12 cellular contexts compared by ENCODE assay signal in the genomic region with DNA sequence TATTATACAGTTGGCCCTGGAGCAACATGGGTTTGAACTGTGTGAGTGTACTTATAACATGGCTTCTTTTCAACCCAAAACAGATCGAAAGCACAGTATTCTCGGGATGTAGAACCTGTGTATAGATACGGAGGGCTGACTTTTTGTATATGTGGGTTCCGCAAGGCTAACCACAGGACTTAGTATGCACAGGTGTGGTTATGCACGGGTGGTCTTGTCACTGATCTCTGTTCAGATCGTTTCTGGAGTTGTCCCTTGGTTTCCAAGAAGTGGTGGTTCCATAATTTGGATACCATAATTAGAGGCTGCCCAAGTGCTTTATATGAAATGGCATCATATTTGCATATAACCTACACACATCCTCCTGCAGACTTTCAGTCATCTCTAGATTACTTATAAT. TPM values are rescaled to one million over a fixed set of nuclear protein-coding genes. Genes with fewer than 3 reads are reported as not detected.
DNase-seq lines count a peak whose midpoint lies in the region; ATAC-seq and TF ChIP-seq lines count a peak whose summit lies in the region.
"Had no signal": no experiment of that assay in that cellular context is flagged by ENCODE, and none has a peak within 500 bp of the region (broad histone marks: within the 10 kb centered on the region; RNA-seq: fewer than 3 reads in every experiment).

No MANE protein-coding gene starts in this region.

- CTCF ChIA-PET in activated CD4-positive, alpha-beta memory T cell treated with anti-CD3 and anti-CD28 coated beads for 36 hours (lab: Charles Lee), result no interaction called here

- peak overlapping the region; percentile 4 for H3K27ac Mint-ChIP-seq in activated CD4-positive, alpha-beta memory T cell treated with anti-CD3 and anti-CD28 coated beads for 36 hours

- H3K4me1 Mint-ChIP-seq in activated CD4-positive, alpha-beta memory T cell treated with anti-CD3 and anti-CD28 coated beads for 36 hours (ENCODE audit: low read depth), result peaks cover 48% of the 10 kb centered on the region

- TF ChIP-seq CTCF in GM13977 (IDR thresholded peaks at IDR 0.05; ENCODE audit: extremely low read depth, insufficient read depth, missing control alignments) (no peak), GM10266 (IDR thresholded peaks at IDR 0.05; ENCODE audit: control insufficient read depth, insufficient read depth, low read depth, missing control alignments) (no peak)

- in situ Hi-C loops in GM13977 (cut with MboI; ENCODE audit: low pct_unique_long_range_greater_than_20kb, low sequenced_read_pairs, unreplicated experiment), result no loop called here

- no peak overlapping the region for H3K4me3 Mint-ChIP-seq in activated CD4-positive, alpha-beta memory T cell treated with anti-CD3 and anti-CD28 coated beads for 36 hours

- DNase-seq in GM13977 (ENCODE audit: low spot score) (peak; percentile 47), GM10266 (ENCODE audit: extremely low spot score) (no peak), T1000 (lab: John Stamatoyannopoulos, UW) (no peak), NCI-H2107 (lab: John Stamatoyannopoulos, UW) (no peak), NOMO-1 treated with dmso at 0.1 percent for 144 hours (lab: John Stamatoyannopoulos, UW; ENCODE audit: unreplicated experiment) (no peak)
- peak; percentile 13 for DNase-seq in activated CD4-positive, alpha-beta memory T cell treated with anti-CD3 and anti-CD28 coated beads for 36 hours
- DNase-seq: glutamatergic neuron, NCI-H1092 treated with DMSO at 0.1 percent for 48 hours had no signal

- intact Hi-C loops in activated CD4-positive, alpha-beta memory T cell treated with anti-CD3 and anti-CD28 coated beads for 36 hours (cut with micrococcal nuclease), result loop anchor here (5.0 kb wide), 1 partner anchor 68 kb away; no protein-coding TSS in a partner anchor

- peaks cover 10% of the 10 kb centered on the region for H3K9me3 Mint-ChIP-seq in activated CD4-positive, alpha-beta memory T cell treated with anti-CD3 and anti-CD28 coated beads for 36 hours

- H3K27me3 Mint-ChIP-seq in activated CD4-positive, alpha-beta memory T cell treated with anti-CD3 and anti-CD28 coated beads for 36 hours, result no peaks in the 10 kb centered on the region

- H3K36me3 Mint-ChIP-seq in activated CD4-positive, alpha-beta memory T cell treated with anti-CD3 and anti-CD28 coated beads for 36 hours, result peaks cover 33% of the 10 kb centered on the region

- POLR2A ChIA-PET in activated CD4-positive, alpha-beta memory T cell treated with anti-CD3 and anti-CD28 coated beads for 36 hours (lab: Charles Lee), result no interaction called here

- ATAC-seq in GM19455 (IDR thresholded peaks at IDR 0.05; ENCODE audit: unreplicated experiment) (peak; percentile 37), HG03045 (IDR thresholded peaks at IDR 0.05; ENCODE audit: unreplicated experiment) (peak; percentile 32)

RNA-seq across cellular contexts. Expression of a gene that starts 10.9 kb away (rescaled TPM):
- total RNA-seq in activated CD4-positive, alpha-beta memory T cell treated with anti-CD3 and anti-CD28 coated beads for 36 hours, result under 1 TPM in 1 of 2 experiments, not detected in 1; 0.67 TPM
- total RNA-seq: myocyte, vagina had no signal

RNA-seq across cellular contexts. Expression of a gene that starts 51.7 kb away (rescaled TPM):
- total RNA-seq in activated CD4-positive, alpha-beta memory T cell treated with anti-CD3 and anti-CD28 coated beads for 36 hours, result 10 to 100 TPM; 34.5 to 35.3 TPM

Comparison
In these comparisons a context has a peak if more than half of its experiments do, and no peak if none do; other contexts are left out.
1. DNase-seq: peak in GM13977 (single experiment) and activated CD4-positive, alpha-beta memory T cell treated with anti-CD3 and anti-CD28 coated beads for 36 hours (single experiment); none in GM10266 (single experiment), T1000 (single experiment), NCI-H2107 (single experiment) and NOMO-1 treated with dmso at 0.1 percent for 144 hours (single experiment).